ENCODE assay signal across 13 cellular contexts in genomic region chr1:1060281-1061000, GRCh38. TPM values are rescaled to one million over a fixed set of nuclear protein-coding genes. Genes with fewer than 3 reads are reported as not detected.
DNase-seq lines count a peak whose midpoint lies in the region; ATAC-seq and TF ChIP-seq lines count a peak whose summit lies in the region.
"Had no signal": no experiment of that assay in that cellular context is flagged by ENCODE, and none has a peak within 500 bp of the region (broad histone marks: within the 10 kb centered on the region; RNA-seq: fewer than 3 reads in every experiment).

No MANE protein-coding gene starts in this region.

- POLR2A ChIA-PET in CD4-positive, alpha-beta T cell (lab: Charles Lee): interaction anchor here (1.6 kb wide), 1 partner anchor 47 kb away, joined by 5 read pairs; the partner anchor contains the start of gene ISG15
- POLR2A ChIA-PET in HCT116 (lab: Charles Lee): interaction anchor here (0.6 kb wide), 1 partner anchor 14 kb away, joined by 3 read pairs; the partner anchor contains the start of gene RNF223

- no peak for ATAC-seq in CD4-positive, alpha-beta T cell (ENCODE audit: poor library complexity)
- ATAC-seq in HCT116: no peak
- ATAC-seq in HG03354 (IDR thresholded peaks at IDR 0.05; ENCODE audit: poor library complexity, severe bottlenecking, unreplicated experiment): no peak
- ATAC-seq in upper lobe of right lung: no peak

- no peaks in the 10 kb centered on the region for H3K36me3 ChIP-seq in HCT116 (ENCODE audit: control insufficient read depth in 1 of 2, insufficient read depth in 2 of 2, low read length in 2 of 2)
- no peaks in the 10 kb centered on the region for H3K36me3 ChIP-seq in upper lobe of right lung

- no peaks in the 10 kb centered on the region for H3K9me3 Mint-ChIP-seq in CD4-positive, alpha-beta T cell
- no peaks in the 10 kb centered on the region for H3K9me3 Mint-ChIP-seq in activated naive CD8-positive, alpha-beta T cell treated with anti-CD3 and anti-CD28 coated beads for 36 hours
- H3K9me3 Mint-ChIP-seq in mesothelial cell of epicardium: no peaks in the 10 kb centered on the region

- H3K36me3 Mint-ChIP-seq in CD4-positive, alpha-beta T cell (ENCODE audit: low read depth): no peaks in the 10 kb centered on the region
- H3K36me3 Mint-ChIP-seq in activated naive CD8-positive, alpha-beta T cell treated with anti-CD3 and anti-CD28 coated beads for 36 hours: peaks cover 22% of the 10 kb centered on the region
- peaks cover 5% of the 10 kb centered on the region for H3K36me3 Mint-ChIP-seq in mesothelial cell of epicardium

- H3K4me3 ChIP-seq in HCT116 (replicated peaks in 1 of 2; ENCODE audit: low read depth in 1 of 2, low read length in 2 of 2) (peak overlapping the region; percentile 69 to 71), upper lobe of right lung (no peak overlapping the region)

- peak overlapping the region; percentile 98 for H3K4me2 ChIP-seq in HCT116 (ENCODE audit: low read length)

- H3K27ac Mint-ChIP-seq in CD4-positive, alpha-beta T cell: no peak overlapping the region
- peak overlapping the region; percentile 54 for H3K27ac Mint-ChIP-seq in activated naive CD8-positive, alpha-beta T cell treated with anti-CD3 and anti-CD28 coated beads for 36 hours
- no peak overlapping the region for H3K27ac Mint-ChIP-seq in mesothelial cell of epicardium

- H3K4me1 Mint-ChIP-seq in CD4-positive, alpha-beta T cell (ENCODE audit: low read depth): peaks cover 4% of the 10 kb centered on the region
- peaks cover 38% of the 10 kb centered on the region for H3K4me1 Mint-ChIP-seq in activated naive CD8-positive, alpha-beta T cell treated with anti-CD3 and anti-CD28 coated beads for 36 hours
- peaks cover 9% of the 10 kb centered on the region for H3K4me1 Mint-ChIP-seq in mesothelial cell of epicardium

- peaks cover 33 to 68% of the 10 kb centered on the region in 2 experiments for H3K4me1 ChIP-seq in HCT116 (ENCODE audit: control insufficient read depth in 1 of 2, insufficient read depth in 2 of 2, low read length in 2 of 2)
- H3K4me1 ChIP-seq in upper lobe of right lung: peaks cover 23% of the 10 kb centered on the region

- CTCF ChIA-PET in CD4-positive, alpha-beta T cell (lab: Charles Lee): no interaction called here
- CTCF ChIA-PET in HCT116 (lab: Charles Lee): no interaction called here

- RAD21 ChIA-PET in HCT116 (lab: Charles Lee; ENCODE audit: low non-redundant PET in 1 of 2, low total read pairs in 2 of 2, uncharacterized antibody in 2 of 2, unreplicated experiment in 2 of 2): no interaction called here

- no peak for TF ChIP-seq CTCF in CD4-positive, alpha-beta T cell (IDR thresholded peaks at IDR 0.05)
- TF ChIP-seq CTCF in HCT116 (IDR thresholded peaks at IDR 0.05 in 2 of 3, conservative IDR thresholded peaks at IDR 0.05 in 1 of 3; ENCODE audit: borderline replicate concordance in 1 of 3, insufficient read depth in 1 of 3, low read depth in 2 of 3, low read length in 2 of 3) (no peak), mesothelial cell of epicardium (IDR thresholded peaks at IDR 0.05; ENCODE audit: unreplicated experiment) (no peak), upper lobe of right lung (IDR thresholded peaks at IDR 0.05) (no peak)

- H3K9me2 ChIP-seq in HCT116 (ENCODE audit: insufficient read depth): no peaks in the 10 kb centered on the region

- H3K9me3 ChIP-seq in CD4-positive, alpha-beta T cell (ENCODE audit: control insufficient read depth, low read length): no peaks in the 10 kb centered on the region
- H3K9me3 ChIP-seq in HCT116 (ENCODE audit: control insufficient read depth in 1 of 2, insufficient read depth in 1 of 2, low read depth in 1 of 2, low read length in 2 of 2): no peaks in the 10 kb centered on the region
- no peaks in the 10 kb centered on the region for H3K9me3 ChIP-seq in upper lobe of right lung

- intact Hi-C loops in CD4-positive, alpha-beta T cell (cut with DNase I, micrococcal nuclease): loop anchor here in 1 of 2 experiments (10.0 kb wide), 1 partner anchor 156 kb away; no protein-coding TSS in a partner anchor
- intact Hi-C loops in HCT116 (cut with micrococcal nuclease): loop anchor here (5.0 kb wide), 2 partner anchors 43 to 78 kb away; partner anchors contain the start of gene PERM1
- intact Hi-C loops in upper lobe of right lung (cut with DNase I): loop anchor here (10.0 kb wide), 1 partner anchor 76 kb away; the partner anchor contains the start of gene PERM1

- H3K27ac ChIP-seq in CD4-positive, alpha-beta T cell (ENCODE audit: low read depth, low read length): no peak overlapping the region
- no peak overlapping the region; the same call in 1 of the 2 replicates for H3K27ac ChIP-seq in HCT116 (ENCODE audit: low read depth, low read length)
- no peak overlapping the region for H3K27ac ChIP-seq in caudate nucleus (ENCODE audit: low read depth, low read length)
- no peak overlapping the region for H3K27ac ChIP-seq in upper lobe of right lung

- no TSS peak for BruUV-seq in HCT116 (replicated peaks; lab: Mats Ljungman, UMichigan)

- H2AFZ ChIP-seq in HCT116 (ENCODE audit: low read depth, low read length, poor library complexity, severe bottlenecking): no peak overlapping the region

- DNase-seq in CD4-positive, alpha-beta T cell: no peak
- DNase-seq in HCT116 (ENCODE audit: low read depth, low spot score) (no peak), mesothelial cell of epicardium (ENCODE audit: low spot score in 2 of 2, unreplicated experiment in 2 of 2) (no peak), HK-2 (ENCODE audit: unreplicated experiment) (no peak), caudate nucleus (lab: John Stamatoyannopoulos, UW) (no peak), upper lobe of right lung (no peak)
- DNase-seq in activated naive CD8-positive, alpha-beta T cell treated with anti-CD3 and anti-CD28 coated beads for 36 hours: no peak
- DNase-seq: DMS 273 treated with DMSO at 0.1 percent for 48 hours; NCI-H345; Right ventricle myocardium superior; stimulated activated CD4-positive, alpha-beta T cell treated with anti-CD3 and anti-CD28 coated beads, Interleukin-4, amount 100 ng/mL, for 24 hours had no signal

- TF ChIP-seq RAD21 in HCT116 (IDR thresholded peaks at IDR 0.05; ENCODE audit: low read depth): no peak

- peaks cover 52% of the 10 kb centered on the region for H3K27me3 ChIP-seq in CD4-positive, alpha-beta T cell (ENCODE audit: control insufficient read depth, insufficient read depth, low read length)
- H3K27me3 ChIP-seq in HCT116 (ENCODE audit: insufficient read depth, low read length) (no peaks in the 10 kb centered on the region), upper lobe of right lung (peaks cover 43% of the 10 kb centered on the region)

- TF ChIP-seq POLR2A in HCT116 (IDR thresholded peaks at IDR 0.05; ENCODE audit: borderline replicate concordance, extremely low read depth, insufficient read depth, insufficient read length): no peak

- peak overlapping the region; percentile 64 for H3K9ac ChIP-seq in HCT116 (ENCODE audit: low read length)

- H4K20me1 ChIP-seq in HCT116 (ENCODE audit: insufficient read depth): no peaks in the 10 kb centered on the region

- peak overlapping the region; percentile 45 for H3K4me3 Mint-ChIP-seq in CD4-positive, alpha-beta T cell
- peak overlapping the region; percentile 91 for H3K4me3 Mint-ChIP-seq in activated naive CD8-positive, alpha-beta T cell treated with anti-CD3 and anti-CD28 coated beads for 36 hours
- peak overlapping the region; percentile 37 for H3K4me3 Mint-ChIP-seq in mesothelial cell of epicardium

- H3K79me2 ChIP-seq in HCT116 (ENCODE audit: insufficient read depth, low read length): no peaks in the 10 kb centered on the region

- peaks cover 40% of the 10 kb centered on the region for H3K27me3 Mint-ChIP-seq in CD4-positive, alpha-beta T cell
- peaks cover 26% of the 10 kb centered on the region for H3K27me3 Mint-ChIP-seq in activated naive CD8-positive, alpha-beta T cell treated with anti-CD3 and anti-CD28 coated beads for 36 hours
- peaks cover 68% of the 10 kb centered on the region for H3K27me3 Mint-ChIP-seq in mesothelial cell of epicardium (ENCODE audit: low read depth)

TF ChIP-seq in HCT116, 20 proteins besides CTCF, POLR2A, EP300 and RAD21 (continues in another document):
- TF ChIP-seq ELF1 (IDR thresholded peaks at IDR 0.05; ENCODE audit: borderline replicate concordance, low read depth): no peak
- no peak for TF ChIP-seq EZH2 (IDR thresholded peaks at IDR 0.05)
- no peak for TF ChIP-seq POLR2AphosphoS5 (IDR thresholded peaks at IDR 0.05; ENCODE audit: low read depth, low read length)

RNA-seq across cellular contexts. Expression of gene RNF223, which starts 13.7 kb away (rescaled TPM):
- total RNA-seq in CD4-positive, alpha-beta T cell: not detected
- total RNA-seq in HCT116 (2021; ENCODE audit: unreplicated experiment) (6.3 TPM), mesothelial cell of epicardium (0.27 to 0.57 TPM (median 0.40 TPM) in 3 replicates), upper lobe of right lung (0.55 TPM)
- polyA plus RNA-seq in HCT116 (2012): 8.6 and 8.7 TPM in 2 replicates
- not detected for total RNA-seq in activated naive CD8-positive, alpha-beta T cell treated with anti-CD3 and anti-CD28 coated beads for 36 hours
- total RNA-seq: pulmonary artery endothelial cell, Right ventricle myocardium superior had no signal

RNA-seq across cellular contexts. Expression of gene AGRN, which starts 40.5 kb away (rescaled TPM):
- total RNA-seq in CD4-positive, alpha-beta T cell: 1 to 10 TPM; 1.5 to 2.0 TPM
- total RNA-seq in HCT116 (2021; ENCODE audit: unreplicated experiment) (134 TPM), mesothelial cell of epicardium (502 to 532 TPM (median 514 TPM) in 3 replicates), upper lobe of right lung (135 TPM)
- polyA plus RNA-seq in HCT116 (2012): 71.3 and 82.2 TPM in 2 replicates
- 10 to 100 TPM; 30.4 to 30.5 TPM for total RNA-seq in activated naive CD8-positive, alpha-beta T cell treated with anti-CD3 and anti-CD28 coated beads for 36 hours

RNA-seq across cellular contexts. Expression of gene ISG15, which starts 47.1 kb away (rescaled TPM):
- 10 to 100 TPM; 38.0 to 38.9 TPM for total RNA-seq in CD4-positive, alpha-beta T cell
- 140 TPM for total RNA-seq in HCT116 (2021; ENCODE audit: unreplicated experiment)
- polyA plus RNA-seq in HCT116 (2012): 209 and 352 TPM in 2 replicates
- total RNA-seq in activated naive CD8-positive, alpha-beta T cell treated with anti-CD3 and anti-CD28 coated beads for 36 hours: 10 to 100 TPM; 71.7 to 78.4 TPM
- 112 to 139 TPM (median 123 TPM) in 3 replicates for total RNA-seq in mesothelial cell of epicardium
- 93.6 TPM for total RNA-seq in upper lobe of right lung

RNA-seq across cellular contexts. Expression of gene C1orf159, which starts 55.4 kb away (rescaled TPM):
- 10 to 100 TPM; 11.1 to 11.3 TPM for total RNA-seq in CD4-positive, alpha-beta T cell
- total RNA-seq in HCT116 (2021; ENCODE audit: unreplicated experiment): 22.7 TPM
- polyA plus RNA-seq in HCT116 (2012): 11.0 and 13.4 TPM in 2 replicates
- 10 to 100 TPM; 18.9 to 19.0 TPM for total RNA-seq in activated naive CD8-positive, alpha-beta T cell treated with anti-CD3 and anti-CD28 coated beads for 36 hours
- 28.4 to 32.8 TPM (median 31.8 TPM) in 3 replicates for total RNA-seq in mesothelial cell of epicardium
- total RNA-seq in upper lobe of right lung: 9.7 TPM

Comparison
In these comparisons a context has a peak if more than half of its experiments do, and no peak if none do; other contexts are left out.
1. H3K4me3 Mint-ChIP-seq: peak in every context shown above with its lines; median percentile 91 in activated naive CD8-positive, alpha-beta T cell treated with anti-CD3 and anti-CD28 coated beads for 36 hours; 45 in CD4-positive, alpha-beta T cell; 37 in mesothelial cell of epicardium.
2. RNA of gene AGRN, which starts 40.5 kb away (total RNA-seq): 502 to 532 TPM in mesothelial cell of epicardium, 135 TPM in upper lobe of right lung (single experiment), 134 TPM in HCT116 (single experiment) and 30.4 to 30.5 TPM in activated naive CD8-positive, alpha-beta T cell treated with anti-CD3 and anti-CD28 coated beads for 36 hours; 1.5 to 2.0 TPM in CD4-positive, alpha-beta T cell; every median in the first group is over 10 times any median in the second.